29 cellular contexts compared by ENCODE assay signal in genomic region chr17:80160536-80160935, GRCh38. TPM values are rescaled to one million over a fixed set of nuclear protein-coding genes. Genes with fewer than 3 reads are reported as not detected.
DNase-seq lines count a peak whose midpoint lies in the region; ATAC-seq and TF ChIP-seq lines count a peak whose summit lies in the region.
"Had no signal": no experiment of that assay in that cellular context is flagged by ENCODE, and none has a peak within 500 bp of the region (broad histone marks: within the 10 kb centered on the region; RNA-seq: fewer than 3 reads in every experiment).

No MANE protein-coding gene starts in this region.

- no peaks in the 10 kb centered on the region for H4K20me1 ChIP-seq in BLaER1

- H3K36me3 Mint-ChIP-seq in WTC11, result peaks cover 26% of the 10 kb centered on the region
- H3K36me3 Mint-ChIP-seq in mesothelial cell of epicardium, result peaks cover 4% of the 10 kb centered on the region
- peaks cover 0 to 3% of the 10 kb centered on the region in 2 donors for H3K36me3 Mint-ChIP-seq in activated T-cell treated with anti-CD3 and anti-CD28 coated beads, Interleukin-2, amount 50 U/mL, for 72 hours (ENCODE audit: insufficient read depth in 2 of 2)

- H3K9me3 Mint-ChIP-seq in WTC11, result peaks cover 22% of the 10 kb centered on the region
- peaks cover 7% of the 10 kb centered on the region for H3K9me3 Mint-ChIP-seq in mesothelial cell of epicardium
- no peaks in the 10 kb centered on the region for H3K9me3 Mint-ChIP-seq in activated T-cell treated with anti-CD3 and anti-CD28 coated beads, Interleukin-2, amount 50 U/mL, for 72 hours

- peaks cover 17% of the 10 kb centered on the region for H3K27me3 Mint-ChIP-seq in WTC11 (ENCODE audit: low read depth)
- no peaks in the 10 kb centered on the region for H3K27me3 Mint-ChIP-seq in mesothelial cell of epicardium (ENCODE audit: low read depth)
- peaks cover 16% of the 10 kb centered on the region for H3K27me3 Mint-ChIP-seq in activated T-cell treated with anti-CD3 and anti-CD28 coated beads, Interleukin-2, amount 50 U/mL, for 72 hours (ENCODE audit: low read depth)

- TF ChIP-seq CTCF in NB4 (IDR thresholded peaks at IDR 0.05; ENCODE audit: low read depth, low read length) (no peak), WTC11 (IDR thresholded peaks at IDR 0.05) (no peak), mesothelial cell of epicardium (IDR thresholded peaks at IDR 0.05; ENCODE audit: unreplicated experiment) (no peak), heart right ventricle (IDR thresholded peaks at IDR 0.05) (no peak)

- POLR2A ChIA-PET in WTC11 (lab: Charles Lee), result no interaction called here

- H3K9ac ChIP-seq in BLaER1, result no peak overlapping the region

- intact Hi-C loops in heart right ventricle (cut with DNase I), result no loop called here

- H3K4me1 ChIP-seq in BLaER1, result peaks cover 37% of the 10 kb centered on the region
- H3K4me1 ChIP-seq in heart right ventricle, result no peaks in the 10 kb centered on the region
- H3K4me1 ChIP-seq: transverse colon had no signal

- no peaks in the 10 kb centered on the region for H3K27me3 ChIP-seq in BLaER1
- H3K27me3 ChIP-seq in heart right ventricle, result peaks cover 0 to 7% (median 0%) of the 10 kb centered on the region in 7 donors
- H3K27me3 ChIP-seq: BE2C, transverse colon had no signal

- 16 to 22% methylated on average over 3 of the region's 3 CpGs for WGBS in heart right ventricle, 2 donors

- H3K27ac Mint-ChIP-seq in WTC11 (peak overlapping the region; percentile 84), mesothelial cell of epicardium (peak overlapping the region; percentile 65)
- H3K27ac Mint-ChIP-seq in activated T-cell treated with anti-CD3 and anti-CD28 coated beads, Interleukin-2, amount 50 U/mL, for 72 hours, result no peak overlapping the region
- H3K27ac Mint-ChIP-seq: activated CD4-positive, alpha-beta T cell treated with anti-CD3 and anti-CD28 coated beads, Interleukin-2, amount 10 ng/mL, durations not matched to agents 7 days and 5 days; activated naive CD4-positive, alpha-beta T cell treated with anti-CD3 and anti-CD28 coated beads for 36 hours; dendritic cell treated with granulocyte-macrophage colony-stimulating factor and Interleukin-4, amounts not matched to agents 40 ng/mL and 50 ng/mL, for 4 days had no signal

- H3K9me3 ChIP-seq in BLaER1 (peaks cover 19% of the 10 kb centered on the region), heart right ventricle (peaks cover 0 to 13% (median 0%) of the 10 kb centered on the region in 11 donors)

- CTCF ChIA-PET in WTC11 (lab: Charles Lee), result interaction anchor here (0.6 to 1.6 kb wide), 9 partner anchors 31 to 962 kb away, joined by 3 to 16 read pairs (median 5); partner anchors contain the start of gene GAA

- H3K4me3 ChIP-seq in BLaER1, result no peak overlapping the region
- no peak overlapping the region for H3K4me3 ChIP-seq in NB4 (ENCODE audit: low read depth, low read length)
- no peak overlapping the region for H3K4me3 ChIP-seq in heart right ventricle
- H3K4me3 ChIP-seq: transverse colon had no signal

- ATAC-seq in WTC11 (peak; percentile 86), heart right ventricle (no peak)
- ATAC-seq in activated T-cell treated with anti-CD3 and anti-CD28 coated beads, Interleukin-2, amount 50 U/mL, for 72 hours (replicated peaks in 1 of 2), result no peak

- H3K27ac ChIP-seq in BLaER1, result no peak overlapping the region
- H3K27ac ChIP-seq in heart right ventricle, result no peak overlapping the region
- H3K27ac ChIP-seq: transverse colon, VCaP had no signal

- H3K4me2 ChIP-seq in BLaER1, result peak overlapping the region; percentile 51

- peak; percentile 27 for DNase-seq in NB4 (ENCODE audit: low read depth)
- no peak for DNase-seq in WTC11 (ENCODE audit: low spot score)
- no peak for DNase-seq in mesothelial cell of epicardium (ENCODE audit: low spot score in 2 of 2, unreplicated experiment in 2 of 2)
- no peak for DNase-seq in heart right ventricle
- no peak for DNase-seq in activated T-cell treated with anti-CD3 and anti-CD28 coated beads, Interleukin-2, amount 50 U/mL, for 72 hours
- DNase-seq in glomerular visceral epithelial cell (ENCODE audit: extremely low spot score), result no peak
- no peak for DNase-seq in amygdala (lab: John Stamatoyannopoulos, UW)
- DNase-seq: activated CD4-positive, alpha-beta T cell treated with anti-CD3 and anti-CD28 coated beads, Interleukin-2, amount 10 ng/mL, durations not matched to agents 7 days and 5 days; activated naive CD4-positive, alpha-beta T cell treated with anti-CD3 and anti-CD28 coated beads for 36 hours; aorta; BE2C; caudate nucleus; COR-L47; DND-41; GOT3; Kasumi-1; mammary epithelial cell; NCI-H1105; NCI-H2029 treated with DMSO at 0.1 percent for 48 hours; NCI-H446 treated with DMSO at 0.1 percent for 48 hours; nucleus accumbens; SIG-M5; transverse colon had no signal

- H3K36me3 ChIP-seq in BLaER1, result no peaks in the 10 kb centered on the region
- H3K36me3 ChIP-seq in heart right ventricle, result no peaks in the 10 kb centered on the region
- H3K36me3 ChIP-seq: BE2C, transverse colon had no signal

- no peak for TF ChIP-seq POLR2A in NB4 (IDR thresholded peaks at IDR 0.05; ENCODE audit: extremely low read depth, insufficient read length)

- H3K4me1 Mint-ChIP-seq in WTC11 (peaks cover 32% of the 10 kb centered on the region), mesothelial cell of epicardium (peaks cover 20% of the 10 kb centered on the region)
- no peaks in the 10 kb centered on the region for H3K4me1 Mint-ChIP-seq in activated T-cell treated with anti-CD3 and anti-CD28 coated beads, Interleukin-2, amount 50 U/mL, for 72 hours (ENCODE audit: low read depth)
- H3K4me1 Mint-ChIP-seq: activated CD4-positive, alpha-beta T cell treated with anti-CD3 and anti-CD28 coated beads, Interleukin-2, amount 10 ng/mL, durations not matched to agents 7 days and 5 days had no signal

- H3K4me3 Mint-ChIP-seq in WTC11, result peak overlapping the region; percentile 50
- no peak overlapping the region for H3K4me3 Mint-ChIP-seq in mesothelial cell of epicardium
- H3K4me3 Mint-ChIP-seq in activated T-cell treated with anti-CD3 and anti-CD28 coated beads, Interleukin-2, amount 50 U/mL, for 72 hours, result no peak overlapping the region
- H3K4me3 Mint-ChIP-seq: activated CD4-positive, alpha-beta T cell treated with anti-CD3 and anti-CD28 coated beads, Interleukin-2, amount 10 ng/mL, durations not matched to agents 7 days and 5 days; activated naive CD4-positive, alpha-beta T cell treated with anti-CD3 and anti-CD28 coated beads for 36 hours; dendritic cell treated with granulocyte-macrophage colony-stimulating factor and Interleukin-4, amounts not matched to agents 40 ng/mL and 50 ng/mL, for 4 days had no signal

TF ChIP-seq in WTC11, 78 proteins besides CTCF, POLR2A, EP300 and RAD21:
- no peak for TF ChIP-seq ZNF138 (CRISPR knock-in tag; conservative IDR thresholded peaks at IDR 0.05)
- peak; percentile 68 for TF ChIP-seq ZNF317 (CRISPR knock-in tag; IDR thresholded peaks at IDR 0.05; ENCODE audit: borderline replicate concordance, low read depth)

RNA-seq across cellular contexts. Expression of gene CARD14, which starts 9.3 kb away (rescaled TPM):
- total RNA-seq in WTC11 (2021), result 0.18 to 0.83 TPM (median 0.25 TPM) in 3 replicates
- 5.4 to 6.9 TPM (median 6.8 TPM) in 3 replicates for total RNA-seq in mesothelial cell of epicardium
- total RNA-seq in heart right ventricle, result under 1 TPM in 4 of 10 donors, not detected in 6; 0.11 to 0.33 (median 0.14) TPM
- polyA plus RNA-seq in heart right ventricle, result under 1 TPM; 0.12 to 0.22 TPM
- total RNA-seq in activated T-cell treated with anti-CD3 and anti-CD28 coated beads, Interleukin-2, amount 50 U/mL, for 72 hours, result under 1 TPM in 1 of 2 donors, not detected in 1; 0.39 TPM
- total RNA-seq: activated CD4-positive, alpha-beta T cell treated with anti-CD3 and anti-CD28 coated beads, Interleukin-2, amount 10 ng/mL, durations not matched to agents 7 days and 5 days; activated naive CD4-positive, alpha-beta T cell treated with anti-CD3 and anti-CD28 coated beads for 36 hours; HT1080; pulmonary artery endothelial cell; T-helper 1 cell treated with Interleukin-12 subunit alpha and Interleukin-12 subunit beta and Interleukin-4 antibody, amounts not matched to agents 30 ng/mL and 1 ng/mL, for 36 hours had no signal

RNA-seq across cellular contexts. Expression of gene EIF4A3, which starts 13.6 kb away (rescaled TPM):
- 142 to 160 TPM (median 142 TPM) in 3 replicates for total RNA-seq in WTC11 (2021)
- total RNA-seq in mesothelial cell of epicardium, result 73.3 to 82.1 TPM (median 77.2 TPM) in 3 replicates
- 10 to 100 TPM; 26.5 to 40.2 (median 34.3) TPM for total RNA-seq in heart right ventricle
- 10 to 100 TPM; 16.2 to 51.0 TPM for polyA plus RNA-seq in heart right ventricle
- total RNA-seq in activated T-cell treated with anti-CD3 and anti-CD28 coated beads, Interleukin-2, amount 50 U/mL, for 72 hours, result 100 to 1,000 TPM in 1 of 2 donors, 10 to 100 TPM in 1; 91.8 to 104 TPM

RNA-seq across cellular contexts. Expression of gene GAA, which starts 59.2 kb away (rescaled TPM):
- 91.6 to 97.7 TPM (median 93.9 TPM) in 3 replicates for total RNA-seq in WTC11 (2021)
- 55.1 to 59.7 TPM (median 55.9 TPM) in 3 replicates for total RNA-seq in mesothelial cell of epicardium
- 10 to 100 TPM; 29.6 to 67.7 (median 52.1) TPM for total RNA-seq in heart right ventricle
- polyA plus RNA-seq in heart right ventricle, result 10 to 100 TPM; 26.4 to 41.0 TPM
- total RNA-seq in activated T-cell treated with anti-CD3 and anti-CD28 coated beads, Interleukin-2, amount 50 U/mL, for 72 hours, result 10 to 100 TPM; 31.7 to 37.1 TPM

RNA-seq across cellular contexts. Expression of gene SGSH, which starts 59.6 kb away (rescaled TPM):
- total RNA-seq in WTC11 (2021) (22.0 to 27.7 TPM (median 22.0 TPM) in 3 replicates), mesothelial cell of epicardium (49.6 to 57.0 TPM (median 53.7 TPM) in 3 replicates), heart right ventricle (10 to 100 TPM in 9 of 10 donors, 1 to 10 TPM in 1; 7.3 to 18.0 (median 14.0) TPM)
- 10 to 100 TPM in 1 of 2 donors, 1 to 10 TPM in 1; 10.0 to 21.7 TPM for polyA plus RNA-seq in heart right ventricle
- 10 to 100 TPM; 51.3 to 64.4 TPM for total RNA-seq in activated T-cell treated with anti-CD3 and anti-CD28 coated beads, Interleukin-2, amount 50 U/mL, for 72 hours

RNA-seq across cellular contexts. Expression of gene SLC26A11, which starts 59.7 kb away (rescaled TPM):
- total RNA-seq in WTC11 (2021), result 19.1 to 26.4 TPM (median 23.5 TPM) in 3 replicates
- total RNA-seq in mesothelial cell of epicardium, result 32.5 to 41.2 TPM (median 36.3 TPM) in 3 replicates
- total RNA-seq in heart right ventricle, result 1 to 10 TPM; 3.9 to 8.6 (median 5.1) TPM
- polyA plus RNA-seq in heart right ventricle, result 1 to 10 TPM; 3.0 to 5.6 TPM
- 10 to 100 TPM; 25.9 to 28.8 TPM for total RNA-seq in activated T-cell treated with anti-CD3 and anti-CD28 coated beads, Interleukin-2, amount 50 U/mL, for 72 hours
